ENCODE assay signal across 8 cellular contexts in genomic region chrX:56728321-56728720, GRCh38. TPM values are rescaled to one million over a fixed set of nuclear protein-coding genes. Genes with fewer than 3 reads are reported as not detected.
DNase-seq lines count a peak whose midpoint lies in the region; ATAC-seq and TF ChIP-seq lines count a peak whose summit lies in the region.

No MANE protein-coding gene starts in this region.

- H3K27me3 Mint-ChIP-seq in type B pancreatic cell, result no peaks in the 10 kb centered on the region

- DNase-seq in heart right ventricle (no peak), cardiac septum (ENCODE audit: low spot score) (no peak), RWPE2 (ENCODE audit: low spot score) (no peak), fibroblast of pulmonary artery (ENCODE audit: low read depth) (peak; percentile 22), type B pancreatic cell (ENCODE audit: extremely low spot score, unreplicated experiment) (no peak), NCI-H2196 (lab: John Stamatoyannopoulos, UW; ENCODE audit: unreplicated experiment) (no peak)

- no peak overlapping the region for H3K27ac ChIP-seq in heart right ventricle
- H3K27ac ChIP-seq in RWPE2 (ENCODE audit: poor library complexity, severe bottlenecking), result no peak overlapping the region

- ATAC-seq in heart right ventricle, result no peak
- ATAC-seq in RWPE2 (ENCODE audit: low read depth), result no peak
- no peak for ATAC-seq in HG03159 (IDR thresholded peaks at IDR 0.05; ENCODE audit: unreplicated experiment)
- no peak for ATAC-seq in activated CD4-positive, CD25-positive, alpha-beta regulatory T cell treated with anti-CD3 and anti-CD28 coated beads, Interleukin-2, amount 50 U/mL, for 24 hours

- H3K36me3 ChIP-seq in heart right ventricle (no peaks in the 10 kb centered on the region), RWPE2 (ENCODE audit: low read depth) (no peaks in the 10 kb centered on the region)

- H3K4me1 ChIP-seq in heart right ventricle, result peaks cover 0 to 32% (median 0%) of the 10 kb centered on the region in 9 donors
- H3K4me1 ChIP-seq in RWPE2 (ENCODE audit: insufficient read depth, poor library complexity, severe bottlenecking), result no peaks in the 10 kb centered on the region

- WGBS in heart right ventricle, 2 donors, result 22 to 28% methylated on average over 2 of the region's 2 CpGs

- no peaks in the 10 kb centered on the region for H3K36me3 Mint-ChIP-seq in type B pancreatic cell

- intact Hi-C loops in heart right ventricle (cut with DNase I) (loop anchor here in 4 of 10 donors (5.0 to 10.0 kb wide), 4 partner anchors 164 to 444 kb away; partner anchors contain the start of gene UBQLN2 (in 2 of the 4)), cardiac septum (cut with DNase I) (loop anchor here (5.0 kb wide), 1 partner anchor 446 kb away; no protein-coding TSS in a partner anchor)

- H3K27ac Mint-ChIP-seq in type B pancreatic cell, result no peak overlapping the region

- H3K4me1 Mint-ChIP-seq in type B pancreatic cell (ENCODE audit: unreplicated experiment), result no peaks in the 10 kb centered on the region

- peak overlapping the region; percentile 90 for H3K4me3 Mint-ChIP-seq in type B pancreatic cell

- H3K9me3 ChIP-seq in heart right ventricle (no peaks in the 10 kb centered on the region), RWPE2 (ENCODE audit: severe bottlenecking) (no peaks in the 10 kb centered on the region)

- no peak for TF ChIP-seq CTCF in heart right ventricle (IDR thresholded peaks at IDR 0.05)
- no peak for TF ChIP-seq CTCF in RWPE2 (IDR thresholded peaks at IDR 0.05; ENCODE audit: poor library complexity, severe bottlenecking)
- no peak for TF ChIP-seq CTCF in fibroblast of pulmonary artery (IDR thresholded peaks at IDR 0.05; ENCODE audit: low read length, missing control alignments)
- no peak for TF ChIP-seq CTCF in type B pancreatic cell (conservative IDR thresholded peaks at IDR 0.05)

- H3K9me3 Mint-ChIP-seq in type B pancreatic cell, result no peaks in the 10 kb centered on the region

- peak overlapping the region in 8 of 10 donors; percentile 50 to 74 (median 66) for H3K4me3 ChIP-seq in heart right ventricle
- peak overlapping the region; percentile 58 for H3K4me3 ChIP-seq in RWPE2 (ENCODE audit: severe bottlenecking)
- peak overlapping the region; percentile 75 for H3K4me3 ChIP-seq in fibroblast of pulmonary artery (replicated peaks; ENCODE audit: low read depth, low read length)

- peaks cover 0 to 77% (median 0%) of the 10 kb centered on the region in 7 donors for H3K27me3 ChIP-seq in heart right ventricle
- no peaks in the 10 kb centered on the region for H3K27me3 ChIP-seq in RWPE2 (ENCODE audit: insufficient read depth, poor library complexity, severe bottlenecking)

RNA-seq across cellular contexts. Expression of gene NBDY, which starts 0.7 kb away (rescaled TPM):
- total RNA-seq in heart right ventricle, result 10 to 100 TPM; 14.7 to 36.7 (median 25.7) TPM
- 10 to 100 TPM; 11.4 to 29.1 TPM for polyA plus RNA-seq in heart right ventricle
- total RNA-seq in cardiac septum, result 29.9 TPM
- 52.5 and 55.1 TPM in 2 replicates for total RNA-seq in type B pancreatic cell (ENCODE audit: low replicate concordance)
